Comparison of ENCODE assay signal across 9 cellular contexts in the genomic region with DNA sequence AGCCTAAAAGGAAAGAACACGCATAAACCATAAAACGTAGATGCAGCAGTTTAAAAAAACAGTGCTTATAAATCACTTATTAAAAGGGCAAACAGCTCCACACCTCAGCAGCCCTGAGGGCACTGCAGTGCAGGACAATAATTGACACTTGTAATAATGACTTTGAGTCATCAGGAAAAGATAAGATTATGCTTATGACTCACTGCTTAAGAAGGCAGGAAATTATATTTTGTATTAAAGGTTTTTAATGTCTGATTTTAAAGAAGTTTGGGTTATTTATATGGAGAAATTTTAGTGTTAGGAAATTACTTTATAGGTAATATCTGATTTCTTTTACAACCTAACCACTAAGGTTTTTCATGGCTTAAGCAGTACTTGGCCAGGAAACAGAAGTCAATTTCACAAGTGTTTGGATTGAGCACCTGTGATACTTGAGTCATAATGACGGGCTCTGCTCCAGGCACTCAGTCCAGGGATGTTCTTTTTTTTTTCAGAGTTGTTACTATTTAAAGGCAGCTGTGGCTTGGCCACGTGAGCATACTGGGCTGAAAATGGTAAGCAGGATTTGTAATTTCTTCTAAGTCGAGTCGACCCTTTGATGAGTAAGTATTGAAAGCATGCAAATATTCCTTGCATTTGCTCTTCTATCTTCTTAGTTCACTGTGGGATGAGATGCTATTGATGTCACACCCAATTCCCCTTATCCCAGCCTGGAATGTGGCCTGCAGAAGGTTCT. TPM values are rescaled to one million over a fixed set of nuclear protein-coding genes. Genes with fewer than 3 reads are reported as not detected.
DNase-seq lines count a peak whose midpoint lies in the region; ATAC-seq, FAIRE-seq and TF ChIP-seq lines count a peak whose summit lies in the region.
"Had no signal": no experiment of that assay in that cellular context is flagged by ENCODE, and none has a peak within 500 bp of the region (broad histone marks: within the 10 kb centered on the region; RNA-seq: fewer than 3 reads in every experiment).

No MANE protein-coding gene starts in this region.

- H3K79me2 ChIP-seq in MM.1S (ENCODE audit: low read length): no peaks in the 10 kb centered on the region

- H3K27ac ChIP-seq in MM.1S (ENCODE audit: low read length): peak overlapping the region; percentile 46; the same call in 1 of the 2 replicates
- peak overlapping the region in 1 of 2 donors; percentile 57 for H3K27ac ChIP-seq in lung (ENCODE audit: low read depth in 1 of 2, low read length in 1 of 2)

- TF ChIP-seq CTCF in AG10803 (conservative IDR thresholded peaks at IDR 0.05; ENCODE audit: low read length) (no peak), MM.1S (IDR thresholded peaks at IDR 0.05; ENCODE audit: low read length) (no peak), astrocyte of the cerebellum (IDR thresholded peaks at IDR 0.05; ENCODE audit: low read depth, low read length, missing control alignments) (no peak), lung (IDR thresholded peaks at IDR 0.05; ENCODE audit: control extremely low read depth, extremely low read depth) (no peak), D721Med (IDR thresholded peaks at IDR 0.05; ENCODE audit: insufficient read depth, missing control alignments) (no peak)

- DNase-seq in AG10803 (ENCODE audit: low read depth): peak; percentile 95
- DNase-seq in MM.1S: peak; percentile 70
- peak; percentile 97 for DNase-seq in astrocyte of the cerebellum (ENCODE audit: low read depth)
- DNase-seq in lung (ENCODE audit: low spot score): peak; percentile 63
- no peak for DNase-seq in NCI-H524 treated with DMSO at 0.1 percent for 48 hours (lab: John Stamatoyannopoulos, UW)
- DNase-seq in NCI-H82 treated with DMSO at 0.1 percent for 48 hours (lab: John Stamatoyannopoulos, UW; ENCODE audit: unreplicated experiment): no peak
- no peak for DNase-seq in D721Med (ENCODE audit: insufficient read length, low spot score)

- in situ Hi-C loops in astrocyte of the cerebellum (cut with HindIII; ENCODE audit: low sequenced_read_pairs): no loop called here

- H3F3A ChIP-seq in MM.1S (ENCODE audit: insufficient read depth, low read length): peaks cover 9% of the 10 kb centered on the region

- FAIRE-seq in D721Med (lab: Jason Lieb, UNC): no peak

- no peaks in the 10 kb centered on the region for H4K20me1 ChIP-seq in MM.1S (ENCODE audit: insufficient read depth, low read length)

- no peaks in the 10 kb centered on the region for H3K9me2 ChIP-seq in MM.1S (replicated peaks; ENCODE audit: insufficient read depth, low read length)

- H3K36me3 ChIP-seq in MM.1S (replicated peaks; ENCODE audit: insufficient read depth, low read length): no peaks in the 10 kb centered on the region
- H3K36me3 ChIP-seq in lung (ENCODE audit: control insufficient read depth in 2 of 2, insufficient read depth in 2 of 2, low read length in 2 of 2): peaks cover 7 to 10% of the 10 kb centered on the region in 2 donors

- peaks cover 18% of the 10 kb centered on the region for H3K4me1 ChIP-seq in MM.1S (ENCODE audit: low read length)
- H3K4me1 ChIP-seq in lung (ENCODE audit: control insufficient read depth in 2 of 2, insufficient read depth in 2 of 2, low read length in 2 of 2): peaks cover 6 to 10% of the 10 kb centered on the region in 2 donors

- ATAC-seq in lung (ENCODE audit: insufficient read depth, low FRiP score) (peak; percentile 66), GM19351 (IDR thresholded peaks at IDR 0.05; ENCODE audit: unreplicated experiment) (no peak)

- WGBS in lung, 2 donors: 45 to 59% methylated on average over 6 of the region's 6 CpGs

- H3K27me3 ChIP-seq in MM.1S (replicated peaks; ENCODE audit: insufficient read depth, low read length) (no peaks in the 10 kb centered on the region), lung (ENCODE audit: control insufficient read depth, insufficient read depth) (no peaks in the 10 kb centered on the region)

- H3K9me3 ChIP-seq in MM.1S (replicated peaks; ENCODE audit: insufficient read depth, low read length) (no peaks in the 10 kb centered on the region), lung (ENCODE audit: control insufficient read depth in 2 of 2, insufficient read depth in 1 of 2, low read length in 1 of 2) (peaks cover 0 to 3% of the 10 kb centered on the region in 2 donors)

- H3K4me2 ChIP-seq in MM.1S (ENCODE audit: low read depth, low read length): peak overlapping the region; percentile 56

- no peak overlapping the region for H2AFZ ChIP-seq in MM.1S (ENCODE audit: low read length)

- H3K9ac ChIP-seq in MM.1S (ENCODE audit: low read length): no peak overlapping the region

- no peak overlapping the region for H3K4me3 ChIP-seq in AG10803 (ENCODE audit: low read length)
- H3K4me3 ChIP-seq in MM.1S (ENCODE audit: low read length): peak overlapping the region; percentile 24; the same call in 1 of the 2 replicates
- H3K4me3 ChIP-seq in astrocyte of the cerebellum (ENCODE audit: low read depth, low read length): no peak overlapping the region
- no peak overlapping the region for H3K4me3 ChIP-seq in lung

RNA-seq across cellular contexts. Expression of a gene that starts 21.6 kb away (rescaled TPM):
- total RNA-seq in lung: 10 to 100 TPM in 1 of 2 donors, under 1 TPM in 1; 0.28 to 10.2 TPM
- polyA plus RNA-seq in lung: 1 to 10 TPM in 1 of 2 donors, under 1 TPM in 1; 0.88 to 2.7 TPM
- total RNA-seq: T-helper 1 cell treated with Interleukin-12 subunit alpha and Interleukin-12 subunit beta and Interleukin-4 antibody, amounts not matched to agents 30 ng/mL and 1 ng/mL, for 36 hours had no signal

RNA-seq across cellular contexts. Expression of a gene that starts 24.0 kb away (rescaled TPM):
- 10 to 100 TPM; 30.9 to 45.1 TPM for total RNA-seq in lung
- 10 to 100 TPM in 1 of 2 donors, 1 to 10 TPM in 1; 7.7 to 13.7 TPM for polyA plus RNA-seq in lung

Comparison
In these comparisons a context has a peak if more than half of its experiments do, and no peak if none do; other contexts are left out.
1. DNase-seq: peak in AG10803 (single experiment), MM.1S (single experiment), astrocyte of the cerebellum (single experiment) and lung (single experiment); none in NCI-H524 treated with DMSO at 0.1 percent for 48 hours (single experiment), NCI-H82 treated with DMSO at 0.1 percent for 48 hours (single experiment) and D721Med (single experiment).